Comparison of ENCODE assay signal across 8 cellular contexts in the genomic region with DNA sequence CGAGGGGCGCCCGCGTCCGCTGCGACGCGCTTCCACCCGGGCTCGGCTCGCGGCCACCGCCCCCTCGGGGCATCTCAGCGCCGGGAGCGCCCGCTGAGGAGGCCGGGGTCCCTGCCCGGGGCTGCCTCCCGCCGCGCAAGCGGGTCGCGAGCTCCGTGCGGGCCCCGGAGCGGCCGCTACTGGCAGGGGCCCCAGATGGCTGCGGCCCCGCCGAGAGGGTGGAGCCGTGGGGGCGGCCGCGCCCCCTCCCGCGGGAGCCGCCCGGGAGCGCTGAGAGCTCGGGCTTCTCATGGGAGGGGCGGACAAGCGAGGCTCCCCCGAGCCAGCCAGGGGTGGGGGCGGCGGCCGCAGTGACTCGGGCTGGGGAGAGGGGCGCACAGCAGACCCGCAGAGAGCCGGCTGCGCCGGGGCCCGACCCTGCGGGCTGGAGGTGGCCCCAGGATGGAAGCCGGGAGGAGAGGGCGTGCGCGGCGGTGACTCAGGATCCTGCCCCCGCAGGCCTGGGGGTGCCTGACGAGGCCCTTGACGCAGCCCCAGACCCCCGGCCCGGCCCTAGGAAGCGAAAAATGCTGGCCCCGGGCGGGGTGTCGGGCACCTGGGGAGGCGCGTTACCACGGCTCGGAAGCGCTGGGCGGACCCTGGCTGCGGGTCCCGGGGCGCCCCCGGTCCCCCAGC. TPM values are rescaled to one million over a fixed set of nuclear protein-coding genes. Genes with fewer than 3 reads are reported as not detected.
DNase-seq lines count a peak whose midpoint lies in the region; ATAC-seq and TF ChIP-seq lines count a peak whose summit lies in the region.

No MANE protein-coding gene starts in this region.

- H3K4me3 Mint-ChIP-seq in brain: peak overlapping the region in 3 of 5 experiments; percentile 30 to 54 (median 36)

- peak overlapping the region; percentile 49 to 77 (median 72) for H3K27ac ChIP-seq in Peyer's patch

- H3K9me3 Mint-ChIP-seq in brain: peaks cover 0 to 3% (median 0%) of the 10 kb centered on the region in 5 experiments

- no peaks in the 10 kb centered on the region for H3K9me3 ChIP-seq in HAP-1
- H3K9me3 ChIP-seq in Peyer's patch: no peaks in the 10 kb centered on the region

- H3K4me1 ChIP-seq in HAP-1 (peaks cover 10% of the 10 kb centered on the region), Peyer's patch (peaks cover 4 to 46% (median 6%) of the 10 kb centered on the region in 4 donors)

- in situ Hi-C loops in HAP-1 (cut with MboI; ENCODE audit: low sequenced_read_pairs): loop anchor here (5.0 kb wide), 1 partner anchor 48 kb away; no protein-coding TSS in a partner anchor

- DNase-seq in GM12865 (ENCODE audit: low read depth) (peak; percentile 48), HAP-1 (ENCODE audit: low spot score in 2 of 2) (peak in 1 of 2 experiments; percentile 53), Peyer's patch (peak in 2 of 3 donors; percentile 53 to 58), kidney epithelial cell (ENCODE audit: low read depth) (no peak), H4 (ENCODE audit: low spot score) (no peak)
- DNase-seq in stimulated activated CD8-positive, alpha-beta memory T cell treated with anti-CD3 and anti-CD28 coated beads, Interleukin-12 subunit alpha, Interleukin-12 subunit beta, amount 100 ng/mL, for 4 hours (ENCODE audit: low read depth): peak; percentile 39

- ATAC-seq in HG03460 (IDR thresholded peaks at IDR 0.05; ENCODE audit: unreplicated experiment): no peak

- H3K36me3 Mint-ChIP-seq in brain: no peaks in the 10 kb centered on the region

- H3K27ac Mint-ChIP-seq in brain: no peak overlapping the region

- TF ChIP-seq CTCF in GM12865 (IDR thresholded peaks at IDR 0.05; ENCODE audit: insufficient read depth, low read depth, low read length, missing control alignments) (no peak), Peyer's patch (IDR thresholded peaks at IDR 0.05) (no peak), brain (conservative IDR thresholded peaks at IDR 0.05) (no peak), kidney epithelial cell (IDR thresholded peaks at IDR 0.05; ENCODE audit: insufficient read depth, low read length, poor library complexity, severe bottlenecking) (no peak)

- peaks cover 6% of the 10 kb centered on the region for H3K27me3 Mint-ChIP-seq in brain

- H3K27me3 ChIP-seq in HAP-1 (ENCODE audit: low read depth): no peaks in the 10 kb centered on the region
- no peaks in the 10 kb centered on the region for H3K27me3 ChIP-seq in Peyer's patch
- H3K27me3 ChIP-seq in kidney epithelial cell (ENCODE audit: control insufficient read depth, insufficient read depth, low read length): no peaks in the 10 kb centered on the region

- no peak for TF ChIP-seq POLR2A in Peyer's patch (IDR thresholded peaks at IDR 0.05)

- H3K4me3 ChIP-seq in GM12865 (ENCODE audit: low read depth, low read length): peak overlapping the region; percentile 61
- H3K4me3 ChIP-seq in HAP-1: peak overlapping the region; percentile 42
- peak overlapping the region; percentile 65 to 93 (median 80) for H3K4me3 ChIP-seq in Peyer's patch
- H3K4me3 ChIP-seq in kidney epithelial cell (ENCODE audit: low read depth, low read length): peak overlapping the region; percentile 52

- H3K36me3 ChIP-seq in HAP-1 (replicated peaks) (peaks cover 4% of the 10 kb centered on the region; the same call in 1 of the 2 replicates), Peyer's patch (no peaks in the 10 kb centered on the region), kidney epithelial cell (ENCODE audit: control insufficient read depth, insufficient read depth, low read length) (no peaks in the 10 kb centered on the region)

- H3K4me1 Mint-ChIP-seq in brain: peaks cover 41% of the 10 kb centered on the region

RNA-seq across cellular contexts. Expression of gene ZFTA, which starts 0.6 kb away (rescaled TPM):
- 10 to 100 TPM in 1 of 4 donors, 1 to 10 TPM in 3; 3.7 to 10.5 (median 8.5) TPM for total RNA-seq in Peyer's patch
- 16.5 TPM for polyA plus RNA-seq in brain (ENCODE audit: insufficient read depth, low read depth, low replicate concordance)
- 25.1 and 59.3 TPM in 2 replicates for total RNA-seq in kidney epithelial cell
- total RNA-seq in H4 (2014; rRNA removed; shearing (Covaris generic)): 5.6 and 6.3 TPM in 2 replicates

RNA-seq across cellular contexts. Expression of gene SPINDOC, which starts 44.1 kb away (rescaled TPM):
- 10 to 100 TPM in 1 of 4 donors, 1 to 10 TPM in 3; 3.5 to 15.7 (median 6.4) TPM for total RNA-seq in Peyer's patch
- polyA plus RNA-seq in brain (ENCODE audit: insufficient read depth, low read depth, low replicate concordance): 43.6 TPM
- total RNA-seq in kidney epithelial cell: 40.5 and 41.4 TPM in 2 replicates
- 13.1 and 14.4 TPM in 2 replicates for total RNA-seq in H4 (2014; rRNA removed; shearing (Covaris generic))

Comparison
In these comparisons a context has a peak if more than half of its experiments do, and no peak if none do; other contexts are left out.
1. DNase-seq: peak in GM12865 (single experiment), Peyer's patch (2 of 3) and stimulated activated CD8-positive, alpha-beta memory T cell treated with anti-CD3 and anti-CD28 coated beads, Interleukin-12 subunit alpha, Interleukin-12 subunit beta, amount 100 ng/mL, for 4 hours (single experiment); none in kidney epithelial cell (single experiment) and H4 (single experiment).
2. Peak in every context shown above with its lines, with median percentiles within 50 percentile points of each other: H3K4me3 ChIP-seq.